Comparison of ENCODE assay signal across 27 cellular contexts in the genomic region with DNA sequence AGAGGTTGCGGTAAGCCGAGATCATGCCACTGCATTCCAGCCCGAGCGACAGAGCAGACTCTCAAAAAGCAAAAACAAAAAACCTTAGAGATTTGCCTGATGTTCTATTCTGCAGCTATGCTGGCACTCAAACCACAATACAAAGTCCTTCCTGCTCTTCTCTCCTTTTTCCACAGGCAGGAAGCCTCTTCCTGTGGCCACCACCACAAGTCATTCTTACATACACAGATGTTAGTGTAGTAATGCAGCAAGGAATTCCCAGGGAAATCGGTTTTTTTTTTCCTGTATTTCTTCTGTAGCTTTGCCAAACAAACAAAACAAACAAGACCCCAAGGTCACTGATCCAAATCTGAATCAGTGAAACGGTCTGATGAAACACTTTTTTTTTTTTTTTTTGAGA.
DNase-seq lines count a peak whose midpoint lies in the region; ATAC-seq and TF ChIP-seq lines count a peak whose summit lies in the region.
"Had no signal": no experiment of that assay in that cellular context is flagged by ENCODE, and none has a peak within 500 bp of the region (broad histone marks: within the 10 kb centered on the region; RNA-seq: fewer than 3 reads in every experiment).

No MANE protein-coding gene starts in this region.

- H3K4me1 Mint-ChIP-seq in activated T-helper 1 cell treated with anti-CD3 and anti-CD28 coated beads, Interleukin-12 subunit alpha, Interleukin-12 subunit beta, Interleukin-2, Interleukin-4 antibody, amounts not matched to agents 30 ng/mL and 10 ng/mL and 1 ng/mL, durations not matched to agents 14 hours and 24 hours and 36 hours (ENCODE audit: low read depth) = no peaks in the 10 kb centered on the region
- H3K4me1 Mint-ChIP-seq in naive thymus-derived CD8-positive, alpha-beta T cell = peaks cover 0 to 5% (median 1%) of the 10 kb centered on the region in 4 donors
- H3K4me1 Mint-ChIP-seq: brain, IgD-negative memory B cell had no signal

- H3K9me3 Mint-ChIP-seq in activated T-helper 1 cell treated with anti-CD3 and anti-CD28 coated beads, Interleukin-12 subunit alpha, Interleukin-12 subunit beta, Interleukin-2, Interleukin-4 antibody, amounts not matched to agents 30 ng/mL and 10 ng/mL and 1 ng/mL, durations not matched to agents 14 hours and 24 hours and 36 hours = peaks cover 14% of the 10 kb centered on the region
- peaks cover 6 to 37% (median 26%) of the 10 kb centered on the region in 9 donors for H3K9me3 Mint-ChIP-seq in naive thymus-derived CD8-positive, alpha-beta T cell

- WGBS in right lobe of liver (ENCODE audit: insufficient coverage, low coverage, low lambda C conversion rate, missing lambda C conversion rate) = 46% methylated on average over 6 of the region's 6 CpGs

- H3K27me3 ChIP-seq in right lobe of liver (no peaks in the 10 kb centered on the region), uterus (no peaks in the 10 kb centered on the region)
- H3K27me3 ChIP-seq: esophagus squamous epithelium, gastrocnemius medialis, neutrophil, upper lobe of left lung had no signal

- H3K36me3 ChIP-seq in right lobe of liver = no peaks in the 10 kb centered on the region
- H3K36me3 ChIP-seq in uterus = no peaks in the 10 kb centered on the region
- H3K36me3 ChIP-seq: esophagus squamous epithelium, gastrocnemius medialis, upper lobe of left lung had no signal

- H3K9me3 ChIP-seq in right lobe of liver (no peaks in the 10 kb centered on the region), uterus (no peaks in the 10 kb centered on the region)
- H3K9me3 ChIP-seq: gastrocnemius medialis, neutrophil had no signal

- TF ChIP-seq CTCF in choroid plexus epithelial cell (conservative IDR thresholded peaks at IDR 0.05; ENCODE audit: low read depth, low read length) (no peak), right lobe of liver (IDR thresholded peaks at IDR 0.05) (no peak), uterus (IDR thresholded peaks at IDR 0.05) (no peak)

- H3K27me3 Mint-ChIP-seq in activated T-helper 1 cell treated with anti-CD3 and anti-CD28 coated beads, Interleukin-12 subunit alpha, Interleukin-12 subunit beta, Interleukin-2, Interleukin-4 antibody, amounts not matched to agents 30 ng/mL and 10 ng/mL and 1 ng/mL, durations not matched to agents 14 hours and 24 hours and 36 hours (ENCODE audit: insufficient read depth) = peaks cover 21% of the 10 kb centered on the region
- peaks cover 1 to 19% (median 16%) of the 10 kb centered on the region in 5 donors for H3K27me3 Mint-ChIP-seq in naive thymus-derived CD8-positive, alpha-beta T cell
- H3K27me3 Mint-ChIP-seq: brain had no signal

- no peak overlapping the region for H3K4me3 Mint-ChIP-seq in activated T-helper 1 cell treated with anti-CD3 and anti-CD28 coated beads, Interleukin-12 subunit alpha, Interleukin-12 subunit beta, Interleukin-2, Interleukin-4 antibody, amounts not matched to agents 30 ng/mL and 10 ng/mL and 1 ng/mL, durations not matched to agents 14 hours and 24 hours and 36 hours
- no peak overlapping the region for H3K4me3 Mint-ChIP-seq in naive thymus-derived CD8-positive, alpha-beta T cell
- H3K4me3 Mint-ChIP-seq: activated T-cell treated with anti-CD3 and anti-CD28 coated beads, Interleukin-2, amount 50 U/mL, for 24 hours; brain; IgD-negative memory B cell; memory B cell had no signal

- no peak overlapping the region for H3K27ac Mint-ChIP-seq in activated T-helper 1 cell treated with anti-CD3 and anti-CD28 coated beads, Interleukin-12 subunit alpha, Interleukin-12 subunit beta, Interleukin-2, Interleukin-4 antibody, amounts not matched to agents 30 ng/mL and 10 ng/mL and 1 ng/mL, durations not matched to agents 14 hours and 24 hours and 36 hours
- H3K27ac Mint-ChIP-seq in naive thymus-derived CD8-positive, alpha-beta T cell = no peak overlapping the region
- H3K27ac Mint-ChIP-seq: activated T-cell treated with anti-CD3 and anti-CD28 coated beads, Interleukin-2, amount 50 U/mL, for 24 hours; brain; IgD-negative memory B cell; memory B cell had no signal

- H3K36me3 Mint-ChIP-seq in activated T-helper 1 cell treated with anti-CD3 and anti-CD28 coated beads, Interleukin-12 subunit alpha, Interleukin-12 subunit beta, Interleukin-2, Interleukin-4 antibody, amounts not matched to agents 30 ng/mL and 10 ng/mL and 1 ng/mL, durations not matched to agents 14 hours and 24 hours and 36 hours (ENCODE audit: low read depth) = no peaks in the 10 kb centered on the region
- peaks cover 2 to 27% (median 10%) of the 10 kb centered on the region in 3 donors for H3K36me3 Mint-ChIP-seq in naive thymus-derived CD8-positive, alpha-beta T cell

- TF ChIP-seq POLR2A in right lobe of liver (IDR thresholded peaks at IDR 0.05) = no peak
- TF ChIP-seq POLR2A in uterus (IDR thresholded peaks at IDR 0.05) = no peak

- intact Hi-C loops in right lobe of liver (cut with DNase I) = no loop called here
- intact Hi-C loops in activated T-helper 1 cell treated with anti-CD3 and anti-CD28 coated beads, Interleukin-12 subunit alpha, Interleukin-12 subunit beta, Interleukin-2, Interleukin-4 antibody, amounts not matched to agents 30 ng/mL and 10 ng/mL and 1 ng/mL, durations not matched to agents 14 hours and 24 hours and 36 hours (cut with micrococcal nuclease) = no loop called here
- intact Hi-C loops in uterus (cut with DNase I; ENCODE audit: low total_unique reads) = no loop called here

- peak in 3 of 4 donors; percentile 49 to 52 (median 50) for ATAC-seq in right lobe of liver
- no peak for ATAC-seq in naive thymus-derived CD8-positive, alpha-beta T cell
- ATAC-seq: gastrocnemius medialis, psoas muscle had no signal

- DNase-seq in M059J (ENCODE audit: low read depth) (peak; percentile 43), choroid plexus epithelial cell (ENCODE audit: low read depth) (peak; percentile 1), right lobe of liver (no peak), NCI-H1694 (lab: John Stamatoyannopoulos, UW) (no peak), uterus (no peak)
- no peak for DNase-seq in activated T-helper 1 cell treated with anti-CD3 and anti-CD28 coated beads, Interleukin-12 subunit alpha, Interleukin-12 subunit beta, Interleukin-2, Interleukin-4 antibody, amounts not matched to agents 30 ng/mL and 10 ng/mL and 1 ng/mL, durations not matched to agents 14 hours and 24 hours and 36 hours (ENCODE audit: low spot score)
- DNase-seq in naive thymus-derived CD8-positive, alpha-beta T cell = no peak
- DNase-seq: activated CD4-positive, alpha-beta T cell treated with anti-CD3 and anti-CD28 coated beads, Interleukin-2, amount 50 U/mL, for 1 hour; activated CD4-positive, CD25-positive, alpha-beta regulatory T cell; activated gamma-delta T cell; activated T-cell treated with anti-CD3 and anti-CD28 coated beads, Interleukin-2, amount 50 U/mL, for 24 hours; C1 segment of cervical spinal cord; COR-L47; DMS53; esophagus squamous epithelium; gastrocnemius medialis; GDM1; NCI-H1048; NCI-H1694 treated with DMSO at 0.1 percent for 48 hours; psoas muscle; stimulated activated naive CD4-positive, alpha-beta T cell; SW 1271; upper lobe of left lung had no signal

- H3K4me1 ChIP-seq in right lobe of liver (peaks cover 0 to 11% (median 0%) of the 10 kb centered on the region in 4 donors), uterus (no peaks in the 10 kb centered on the region)
- H3K4me1 ChIP-seq: esophagus squamous epithelium, gastrocnemius medialis, psoas muscle, upper lobe of left lung had no signal

- POLR2A ChIA-PET in naive thymus-derived CD8-positive, alpha-beta T cell (lab: Charles Lee) = interaction anchor here (0.6 kb wide), 1 partner anchor 24 kb away, joined by 3 read pairs; no protein-coding TSS in a partner anchor

- no peak overlapping the region for H3K4me3 ChIP-seq in choroid plexus epithelial cell (ENCODE audit: low read depth, low read length)
- H3K4me3 ChIP-seq in right lobe of liver = no peak overlapping the region
- H3K4me3 ChIP-seq in uterus = no peak overlapping the region
- H3K4me3 ChIP-seq: esophagus squamous epithelium, gastrocnemius medialis, psoas muscle, upper lobe of left lung had no signal

- H3K27ac ChIP-seq in right lobe of liver = no peak overlapping the region
- H3K27ac ChIP-seq in uterus = no peak overlapping the region
- H3K27ac ChIP-seq: esophagus squamous epithelium, gastrocnemius medialis, neutrophil, psoas muscle, upper lobe of left lung had no signal

Comparison
In these comparisons a context has a peak if more than half of its experiments do, and no peak if none do; other contexts are left out.
1. DNase-seq: peak in M059J (single experiment) and choroid plexus epithelial cell (single experiment); none in right lobe of liver (0 of 3), NCI-H1694 (single experiment), activated T-helper 1 cell treated with anti-CD3 and anti-CD28 coated beads, Interleukin-12 subunit alpha, Interleukin-12 subunit beta, Interleukin-2, Interleukin-4 antibody, amounts not matched to agents 30 ng/mL and 10 ng/mL and 1 ng/mL, durations not matched to agents 14 hours and 24 hours and 36 hours (single experiment), uterus (0 of 2) and naive thymus-derived CD8-positive, alpha-beta T cell (0 of 10).
2. ATAC-seq: peak in right lobe of liver (3 of 4); none in naive thymus-derived CD8-positive, alpha-beta T cell (0 of 2).